Comparison of ENCODE assay signal across 1 cellular context in the genomic region with DNA sequence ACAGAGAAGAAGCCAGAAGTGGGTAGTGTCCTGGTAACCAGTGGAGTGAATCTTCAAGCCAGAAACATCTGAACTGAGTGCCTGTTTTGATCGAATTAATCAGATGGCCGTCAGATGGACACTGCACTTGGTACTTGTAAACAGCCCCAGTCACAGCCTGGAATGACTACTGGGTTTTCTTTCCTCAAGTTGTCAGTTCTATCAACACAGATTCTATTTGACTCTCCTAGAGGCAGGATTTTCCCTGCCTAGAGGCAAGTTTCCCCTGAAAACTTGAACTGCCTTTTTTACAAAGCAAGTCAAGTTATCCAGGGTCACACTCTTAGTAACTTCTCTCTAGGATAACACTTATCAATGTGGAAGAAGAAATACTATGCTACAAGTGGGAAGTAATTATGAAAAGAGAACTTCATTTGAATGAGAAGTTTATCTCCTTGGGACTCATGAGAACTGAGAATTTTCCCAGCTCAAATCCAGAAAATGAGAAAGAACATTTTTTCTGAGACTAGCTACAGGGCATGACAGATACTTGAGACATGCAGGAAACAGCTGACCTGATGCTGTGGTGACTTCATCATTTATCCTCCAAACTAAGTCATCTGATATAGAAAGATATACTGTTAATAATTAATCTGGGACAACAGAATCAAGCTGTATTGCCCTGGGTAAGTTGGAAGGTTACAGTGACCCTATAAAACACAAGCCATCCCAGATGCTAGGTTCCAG.
TF ChIP-seq lines count a peak whose summit lies in the region.

No MANE protein-coding gene starts in this region.

TF ChIP-seq in GM23338, 12 proteins besides CTCF, POLR2A, EP300 and RAD21 (continued from another document):
- TF ChIP-seq, protein P1, sequence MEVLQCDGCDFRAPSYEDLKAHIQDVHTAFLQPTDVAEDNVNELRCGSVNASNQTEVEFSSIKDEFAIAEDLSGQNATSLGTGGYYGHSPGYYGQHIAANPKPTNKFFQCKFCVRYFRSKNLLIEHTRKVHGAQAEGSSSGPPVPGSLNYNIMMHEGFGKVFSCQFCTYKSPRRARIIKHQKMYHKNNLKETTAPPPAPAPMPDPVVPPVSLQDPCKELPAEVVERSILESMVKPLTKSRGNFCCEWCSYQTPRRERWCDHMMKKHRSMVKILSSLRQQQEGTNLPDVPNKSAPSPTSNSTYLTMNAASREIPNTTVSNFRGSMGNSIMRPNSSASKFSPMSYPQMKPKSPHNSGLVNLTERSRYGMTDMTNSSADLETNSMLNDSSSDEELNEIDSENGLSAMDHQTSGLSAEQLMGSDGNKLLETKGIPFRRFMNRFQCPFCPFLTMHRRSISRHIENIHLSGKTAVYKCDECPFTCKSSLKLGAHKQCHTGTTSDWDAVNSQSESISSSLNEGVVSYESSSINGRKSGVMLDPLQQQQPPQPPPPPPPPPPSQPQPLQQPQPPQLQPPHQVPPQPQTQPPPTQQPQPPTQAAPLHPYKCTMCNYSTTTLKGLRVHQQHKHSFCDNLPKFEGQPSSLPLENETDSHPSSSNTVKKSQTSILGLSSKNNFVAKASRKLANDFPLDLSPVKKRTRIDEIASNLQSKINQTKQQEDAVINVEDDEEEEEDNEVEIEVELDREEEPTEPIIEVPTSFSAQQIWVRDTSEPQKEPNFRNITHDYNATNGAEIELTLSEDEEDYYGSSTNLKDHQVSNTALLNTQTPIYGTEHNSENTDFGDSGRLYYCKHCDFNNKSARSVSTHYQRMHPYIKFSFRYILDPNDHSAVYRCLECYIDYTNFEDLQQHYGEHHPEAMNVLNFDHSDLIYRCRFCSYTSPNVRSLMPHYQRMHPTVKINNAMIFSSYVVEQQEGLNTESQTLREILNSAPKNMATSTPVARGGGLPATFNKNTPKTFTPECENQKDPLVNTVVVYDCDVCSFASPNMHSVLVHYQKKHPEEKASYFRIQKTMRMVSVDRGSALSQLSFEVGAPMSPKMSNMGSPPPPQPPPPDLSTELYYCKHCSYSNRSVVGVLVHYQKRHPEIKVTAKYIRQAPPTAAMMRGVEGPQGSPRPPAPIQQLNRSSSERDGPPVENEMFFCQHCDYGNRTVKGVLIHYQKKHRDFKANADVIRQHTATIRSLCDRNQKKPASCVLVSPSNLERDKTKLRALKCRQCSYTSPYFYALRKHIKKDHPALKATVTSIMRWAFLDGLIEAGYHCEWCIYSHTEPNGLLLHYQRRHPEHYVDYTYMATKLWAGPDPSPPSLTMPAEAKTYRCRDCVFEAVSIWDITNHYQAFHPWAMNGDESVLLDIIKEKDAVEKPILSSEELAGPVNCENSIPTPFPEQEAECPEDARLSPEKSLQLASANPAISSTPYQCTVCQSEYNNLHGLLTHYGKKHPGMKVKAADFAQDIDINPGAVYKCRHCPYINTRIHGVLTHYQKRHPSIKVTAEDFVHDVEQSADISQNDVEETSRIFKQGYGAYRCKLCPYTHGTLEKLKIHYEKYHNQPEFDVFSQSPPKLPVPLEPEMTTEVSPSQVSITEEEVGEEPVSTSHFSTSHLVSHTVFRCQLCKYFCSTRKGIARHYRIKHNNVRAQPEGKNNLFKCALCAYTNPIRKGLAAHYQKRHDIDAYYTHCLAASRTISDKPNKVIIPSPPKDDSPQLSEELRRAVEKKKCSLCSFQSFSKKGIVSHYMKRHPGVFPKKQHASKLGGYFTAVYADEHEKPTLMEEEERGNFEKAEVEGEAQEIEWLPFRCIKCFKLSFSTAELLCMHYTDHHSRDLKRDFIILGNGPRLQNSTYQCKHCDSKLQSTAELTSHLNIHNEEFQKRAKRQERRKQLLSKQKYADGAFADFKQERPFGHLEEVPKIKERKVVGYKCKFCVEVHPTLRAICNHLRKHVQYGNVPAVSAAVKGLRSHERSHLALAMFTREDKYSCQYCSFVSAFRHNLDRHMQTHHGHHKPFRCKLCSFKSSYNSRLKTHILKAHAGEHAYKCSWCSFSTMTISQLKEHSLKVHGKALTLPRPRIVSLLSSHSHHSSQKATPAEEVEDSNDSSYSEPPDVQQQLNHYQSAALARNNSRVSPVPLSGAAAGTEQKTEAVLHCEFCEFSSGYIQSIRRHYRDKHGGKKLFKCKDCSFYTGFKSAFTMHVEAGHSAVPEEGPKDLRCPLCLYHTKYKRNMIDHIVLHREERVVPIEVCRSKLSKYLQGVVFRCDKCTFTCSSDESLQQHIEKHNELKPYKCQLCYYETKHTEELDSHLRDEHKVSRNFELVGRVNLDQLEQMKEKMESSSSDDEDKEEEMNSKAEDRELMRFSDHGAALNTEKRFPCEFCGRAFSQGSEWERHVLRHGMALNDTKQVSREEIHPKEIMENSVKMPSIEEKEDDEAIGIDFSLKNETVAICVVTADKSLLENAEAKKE (CRISPR knock-in tag; IDR thresholded peaks at IDR 0.05): no peak
- TF ChIP-seq, protein P2, sequence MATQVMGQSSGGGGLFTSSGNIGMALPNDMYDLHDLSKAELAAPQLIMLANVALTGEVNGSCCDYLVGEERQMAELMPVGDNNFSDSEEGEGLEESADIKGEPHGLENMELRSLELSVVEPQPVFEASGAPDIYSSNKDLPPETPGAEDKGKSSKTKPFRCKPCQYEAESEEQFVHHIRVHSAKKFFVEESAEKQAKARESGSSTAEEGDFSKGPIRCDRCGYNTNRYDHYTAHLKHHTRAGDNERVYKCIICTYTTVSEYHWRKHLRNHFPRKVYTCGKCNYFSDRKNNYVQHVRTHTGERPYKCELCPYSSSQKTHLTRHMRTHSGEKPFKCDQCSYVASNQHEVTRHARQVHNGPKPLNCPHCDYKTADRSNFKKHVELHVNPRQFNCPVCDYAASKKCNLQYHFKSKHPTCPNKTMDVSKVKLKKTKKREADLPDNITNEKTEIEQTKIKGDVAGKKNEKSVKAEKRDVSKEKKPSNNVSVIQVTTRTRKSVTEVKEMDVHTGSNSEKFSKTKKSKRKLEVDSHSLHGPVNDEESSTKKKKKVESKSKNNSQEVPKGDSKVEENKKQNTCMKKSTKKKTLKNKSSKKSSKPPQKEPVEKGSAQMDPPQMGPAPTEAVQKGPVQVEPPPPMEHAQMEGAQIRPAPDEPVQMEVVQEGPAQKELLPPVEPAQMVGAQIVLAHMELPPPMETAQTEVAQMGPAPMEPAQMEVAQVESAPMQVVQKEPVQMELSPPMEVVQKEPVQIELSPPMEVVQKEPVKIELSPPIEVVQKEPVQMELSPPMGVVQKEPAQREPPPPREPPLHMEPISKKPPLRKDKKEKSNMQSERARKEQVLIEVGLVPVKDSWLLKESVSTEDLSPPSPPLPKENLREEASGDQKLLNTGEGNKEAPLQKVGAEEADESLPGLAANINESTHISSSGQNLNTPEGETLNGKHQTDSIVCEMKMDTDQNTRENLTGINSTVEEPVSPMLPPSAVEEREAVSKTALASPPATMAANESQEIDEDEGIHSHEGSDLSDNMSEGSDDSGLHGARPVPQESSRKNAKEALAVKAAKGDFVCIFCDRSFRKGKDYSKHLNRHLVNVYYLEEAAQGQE (IDR thresholded peaks at IDR 0.05; ENCODE audit: unreplicated experiment): no peak
- TF ChIP-seq STAT1 (IDR thresholded peaks at IDR 0.05; ENCODE audit: unreplicated experiment) (no peak), NANOG (IDR thresholded peaks at IDR 0.05; ENCODE audit: borderline replicate concordance) (no peak), CREB1 (CRISPR knock-in tag; IDR thresholded peaks at IDR 0.05; ENCODE audit: low read depth) (no peak), POLR2AphosphoS5 (IDR thresholded peaks at IDR 0.05; ENCODE audit: low read depth) (no peak), ZNF331 (CRISPR knock-in tag; IDR thresholded peaks at IDR 0.05; ENCODE audit: low read depth) (no peak), JUNB (IDR thresholded peaks at IDR 0.05; ENCODE audit: unreplicated experiment) (no peak)
